2 cellular contexts compared by ENCODE assay signal in genomic region chr13:111219950-111220349, GRCh38.
TF ChIP-seq lines count a peak whose summit lies in the region.

No MANE protein-coding gene starts in this region.

TF ChIP-seq in IMR-90, 13 proteins besides CTCF, POLR2A, EP300 and RAD21:
- TF ChIP-seq RCOR1 (IDR thresholded peaks at IDR 0.05; ENCODE audit: insufficient replicate concordance, low read length), result no peak
- no peak for TF ChIP-seq RFX5 (IDR thresholded peaks at IDR 0.05; ENCODE audit: low read depth, low read length)
- TF ChIP-seq MXI1 (IDR thresholded peaks at IDR 0.05; ENCODE audit: borderline replicate concordance, low read depth, low read length), result no peak
- no peak for TF ChIP-seq ELK1 (IDR thresholded peaks at IDR 0.05; ENCODE audit: borderline replicate concordance, low read depth, low read length)
- no peak for TF ChIP-seq MAZ (IDR thresholded peaks at IDR 0.05; ENCODE audit: borderline replicate concordance, low read depth, low read length)
- TF ChIP-seq NFE2L2 (IDR thresholded peaks at IDR 0.05; ENCODE audit: low read depth, low read length), result no peak
- TF ChIP-seq BHLHE40 (IDR thresholded peaks at IDR 0.05; ENCODE audit: low read depth, low read length), result no peak
- no peak for TF ChIP-seq SMC3 (IDR thresholded peaks at IDR 0.05; ENCODE audit: low read depth, low read length)
- TF ChIP-seq CHD1 (IDR thresholded peaks at IDR 0.05; ENCODE audit: low read depth, low read length), result no peak
- TF ChIP-seq MAFK (IDR thresholded peaks at IDR 0.05; ENCODE audit: low read depth, low read length), result no peak
- no peak for TF ChIP-seq FOS (IDR thresholded peaks at IDR 0.05; ENCODE audit: low read depth, low read length)
- no peak for TF ChIP-seq CEBPB (IDR thresholded peaks at IDR 0.05; ENCODE audit: low read depth, low read length)
- TF ChIP-seq, protein P1, sequence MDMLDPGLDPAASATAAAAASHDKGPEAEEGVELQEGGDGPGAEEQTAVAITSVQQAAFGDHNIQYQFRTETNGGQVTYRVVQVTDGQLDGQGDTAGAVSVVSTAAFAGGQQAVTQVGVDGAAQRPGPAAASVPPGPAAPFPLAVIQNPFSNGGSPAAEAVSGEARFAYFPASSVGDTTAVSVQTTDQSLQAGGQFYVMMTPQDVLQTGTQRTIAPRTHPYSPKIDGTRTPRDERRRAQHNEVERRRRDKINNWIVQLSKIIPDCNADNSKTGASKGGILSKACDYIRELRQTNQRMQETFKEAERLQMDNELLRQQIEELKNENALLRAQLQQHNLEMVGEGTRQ (IDR thresholded peaks at IDR 0.05; ENCODE audit: low read depth, low read length), result no peak

TF ChIP-seq in H1, 55 proteins besides CTCF, POLR2A, EP300 and RAD21:
- TF ChIP-seq SP1 (IDR thresholded peaks at IDR 0.05; ENCODE audit: low read depth, low read length) (no peak), HDAC2 (IDR thresholded peaks at IDR 0.05; ENCODE audit: borderline replicate concordance in 1 of 2, low read depth in 2 of 2, low read length in 2 of 2) (no peak), KDM4A (IDR thresholded peaks at IDR 0.05; ENCODE audit: low read depth, low read length, severe bottlenecking) (no peak), TCF12 (IDR thresholded peaks at IDR 0.05; ENCODE audit: low read depth, low read length) (no peak), JUN (IDR thresholded peaks at IDR 0.05; ENCODE audit: low read depth, low read length) (no peak), ASH2L (IDR thresholded peaks at IDR 0.05; ENCODE audit: low read length) (no peak), SP2 (IDR thresholded peaks at IDR 0.05; ENCODE audit: low read length) (no peak), CHD1 (IDR thresholded peaks at IDR 0.05; ENCODE audit: low read depth, low read length) (no peak), RFX5 (IDR thresholded peaks at IDR 0.05; ENCODE audit: borderline replicate concordance, low read depth, low read length) (no peak), SUZ12 (IDR thresholded peaks at IDR 0.05; ENCODE audit: low read length) (no peak), SIN3A (conservative IDR thresholded peaks at IDR 0.05 in 1 of 2, IDR thresholded peaks at IDR 0.05 in 1 of 2; ENCODE audit: low read depth in 1 of 2, low read length in 2 of 2) (no peak), ZNF274 (IDR thresholded peaks at IDR 0.05; ENCODE audit: borderline replicate concordance, extremely low read depth, low read length) (no peak), CHD2 (IDR thresholded peaks at IDR 0.05; ENCODE audit: low read length) (no peak), POU5F1 (IDR thresholded peaks at IDR 0.05; ENCODE audit: low read depth, low read length) (no peak), TBP (IDR thresholded peaks at IDR 0.05; ENCODE audit: low read depth, low read length) (no peak), TAF1 (IDR thresholded peaks at IDR 0.05; ENCODE audit: low read depth, low read length) (no peak), SIX5 (IDR thresholded peaks at IDR 0.05; ENCODE audit: low read depth, low read length) (no peak)
